Comparison of ENCODE assay signal across 12 cellular contexts in the genomic region with DNA sequence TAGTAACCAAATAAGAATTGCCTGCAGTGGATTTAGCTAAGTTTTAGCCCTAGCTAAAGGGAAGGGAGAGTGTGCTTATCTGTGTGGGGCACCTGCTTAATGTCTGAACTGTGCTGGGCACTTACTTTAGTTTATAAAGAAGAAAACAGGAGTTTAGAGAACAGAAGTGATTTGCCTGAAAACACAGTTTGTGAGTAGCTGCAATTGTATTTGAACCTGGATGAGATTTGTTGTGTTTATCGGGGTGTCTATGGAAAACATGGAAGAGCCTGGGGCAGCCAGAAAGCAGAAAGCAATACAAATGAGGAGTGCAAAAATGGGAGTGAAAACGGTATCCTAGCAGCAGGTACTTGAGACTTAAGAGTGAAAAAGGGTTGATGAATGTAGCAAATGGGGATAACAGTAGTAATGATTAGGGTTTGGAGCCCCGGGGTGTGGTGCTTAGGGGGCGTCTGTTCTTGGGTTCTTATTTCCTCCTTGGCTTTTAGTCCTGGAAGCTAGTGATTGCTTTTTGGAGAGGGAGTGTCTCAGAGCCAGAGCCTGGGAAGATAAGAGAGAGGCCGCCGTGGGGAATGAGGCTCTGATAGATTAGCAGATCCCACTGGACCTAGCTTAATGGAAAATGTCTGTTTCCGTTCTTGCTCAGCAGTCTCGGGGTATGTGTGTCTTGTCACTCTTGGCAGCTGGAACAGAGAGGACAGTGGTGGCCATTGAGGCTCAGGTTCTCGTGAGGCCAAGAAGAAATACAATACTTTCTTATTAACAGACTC. TPM values are rescaled to one million over a fixed set of nuclear protein-coding genes. Genes with fewer than 3 reads are reported as not detected.
A peak's percentile ranks its signal among the peaks of the same experiment; 100 is the strongest.
DNase-seq lines count a peak whose midpoint lies in the region; ATAC-seq and TF ChIP-seq lines count a peak whose summit lies in the region.
"Had no signal": no experiment of that assay in that cellular context is flagged by ENCODE, and none has a peak within 500 bp of the region (broad histone marks: within the 10 kb centered on the region; RNA-seq: fewer than 3 reads in every experiment).

No MANE protein-coding gene starts in this region.

- H3K36me3 ChIP-seq in IMR-90 (ENCODE audit: control insufficient read depth, insufficient read depth, low read length), result peaks cover 2% of the 10 kb centered on the region; the same call in 1 of the 2 replicates
- peaks cover 13% of the 10 kb centered on the region; the same call in 1 of the 2 replicates for H3K36me3 ChIP-seq in GM23248 (ENCODE audit: low read depth)
- H3K36me3 ChIP-seq: pancreas had no signal

- no peaks in the 10 kb centered on the region for H3K9me2 ChIP-seq in GM23248 (ENCODE audit: insufficient read depth)

- H2AK5ac ChIP-seq in IMR-90 (ENCODE audit: low read depth, low read length), result no peak overlapping the region

- H3K4me1 ChIP-seq in IMR-90 (ENCODE audit: control insufficient read depth, insufficient read depth, low read length) (peaks cover 3% of the 10 kb centered on the region), GM23248 (ENCODE audit: insufficient read depth) (peaks cover 36% of the 10 kb centered on the region)

- no peak overlapping the region for H3K4ac ChIP-seq in IMR-90 (ENCODE audit: low read depth, low read length)

- peaks cover 98% of the 10 kb centered on the region for H3K79me2 ChIP-seq in GM23248 (ENCODE audit: insufficient read depth)

- peaks cover 54% of the 10 kb centered on the region for H3K4me1 Mint-ChIP-seq in T-helper 17 cell

- CTCF ChIA-PET in IMR-90 (lab: Yijun Ruan, JAX), result interaction anchor here (0.7 to 2.1 kb wide), 2 partner anchors 8 to 85 kb away, joined by 3 to 6 read pairs; no protein-coding TSS in a partner anchor

- H3K27ac ChIP-seq in IMR-90 (ENCODE audit: insufficient read depth, low read length), result no peak overlapping the region
- no peak overlapping the region for H3K27ac ChIP-seq in GM23248
- H3K27ac ChIP-seq: pancreas had no signal

- H4K91ac ChIP-seq in IMR-90 (ENCODE audit: insufficient read depth, low read depth, low read length), result no peak overlapping the region

- no peak overlapping the region for H4K5ac ChIP-seq in IMR-90 (ENCODE audit: low read depth, low read length)

- no peak overlapping the region for H2AK9ac ChIP-seq in IMR-90 (replicated peaks; ENCODE audit: low read depth, low read length, poor library complexity)

- no peak overlapping the region for H3K4me2 ChIP-seq in IMR-90 (ENCODE audit: low read depth, low read length)
- H3K4me2 ChIP-seq in GM23248 (ENCODE audit: unreplicated experiment), result no peak overlapping the region

- H3K9me3 ChIP-seq in IMR-90 (ENCODE audit: control insufficient read depth, insufficient read depth, low read length) (no peaks in the 10 kb centered on the region), T-helper 17 cell (ENCODE audit: control insufficient read depth, low read length, poor library complexity, severe bottlenecking) (no peaks in the 10 kb centered on the region), GM23248 (ENCODE audit: low read depth) (no peaks in the 10 kb centered on the region)
- H3K9me3 ChIP-seq: pancreas had no signal

- H2BK5ac ChIP-seq in IMR-90 (ENCODE audit: low read depth, low read length, poor library complexity, severe bottlenecking), result no peak overlapping the region

- 67% methylated on average over 5 of the region's 9 CpGs; no CpG with 5 or more reads in 1 of the 2 experiments for WGBS in IMR-90 (ENCODE audit: extremely low coverage in 2 of 2, insufficient read length in 1 of 2), 2 experiments
- 58 to 59% methylated on average over 9 of the region's 9 CpGs for WGBS in GM23248 (ENCODE audit: low coverage in 1 of 2, low lambda C conversion rate in 2 of 2, missing lambda C conversion rate in 2 of 2), 2 experiments

- TF ChIP-seq POLR2A in IMR-90 (IDR thresholded peaks at IDR 0.05; ENCODE audit: low read depth, low read length), result no peak

- H2BK15ac ChIP-seq in IMR-90 (ENCODE audit: low read depth, low read length), result no peak overlapping the region

- no peak for TF ChIP-seq CTCF in IMR-90 (conservative IDR thresholded peaks at IDR 0.05; ENCODE audit: low read depth, low read length)

- H2AFZ ChIP-seq in IMR-90 (replicated peaks; ENCODE audit: low read length, poor library complexity) (no peak overlapping the region), GM23248 (no peak overlapping the region)

- intact Hi-C loops in IMR-90 (cut with micrococcal nuclease), result no loop called here
- intact Hi-C loops in Right ventricle myocardium superior (cut with DNase I), result no loop called here
- intact Hi-C loops in posterior vena cava (cut with DNase I), result no loop called here

- peaks cover 9% of the 10 kb centered on the region; the same call in 1 of the 2 replicates for H3F3A ChIP-seq in GM23248 (ENCODE audit: insufficient read depth)

- no peak for DNase-seq in IMR-90
- no peak for DNase-seq in T-helper 17 cell
- peak; percentile 48 for DNase-seq in Right ventricle myocardium superior
- DNase-seq in posterior vena cava (ENCODE audit: low spot score), result peak; percentile 72
- no peak for DNase-seq in AG08395 (ENCODE audit: low spot score)
- no peak for DNase-seq in NCI-H2171 (lab: John Stamatoyannopoulos, UW)
- DNase-seq in GM23248, result no peak
- DNase-seq: activated CD8-positive, alpha-beta memory T cell treated with anti-CD3 and anti-CD28 coated beads for 24 hours; NCI-H1436 treated with DMSO at 0.1 percent for 48 hours; pancreas; stimulated activated CD4-positive, alpha-beta T cell treated with anti-CD3 and anti-CD28 coated beads, Interleukin-4, amount 100 ng/mL, for 24 hours had no signal

- H3K27ac Mint-ChIP-seq in T-helper 17 cell, result peak overlapping the region; percentile 45

- no peak overlapping the region for H2BK20ac ChIP-seq in IMR-90 (ENCODE audit: low read depth, low read length)

- dilution Hi-C loops in IMR-90 (cut with HindIII; ENCODE audit: low sequenced_read_pairs, unreplicated experiment), result no loop called here

- H3K4me3 Mint-ChIP-seq in T-helper 17 cell, result peak overlapping the region; percentile 43
- H3K4me3 Mint-ChIP-seq: stimulated activated naive CD8-positive, alpha-beta T cell treated with anti-CD3 and anti-CD28 coated beads, Interleukin-15, Interleukin-2, amounts not matched to agents 100 ng/mL and 50 ng/mL, for 24 hours had no signal

- no peak overlapping the region for H3K56ac ChIP-seq in IMR-90 (ENCODE audit: extremely low read depth, insufficient read depth, low read length)

- no peaks in the 10 kb centered on the region for H3K27me3 Mint-ChIP-seq in T-helper 17 cell
- H3K27me3 Mint-ChIP-seq: stimulated activated naive CD8-positive, alpha-beta T cell treated with anti-CD3 and anti-CD28 coated beads, Interleukin-15, Interleukin-2, amounts not matched to agents 100 ng/mL and 50 ng/mL, for 24 hours had no signal

- TF ChIP-seq RAD21 in IMR-90 (IDR thresholded peaks at IDR 0.05; ENCODE audit: low read length), result no peak

- in situ Hi-C loops in IMR-90 (cut with MboI; ENCODE audit: low sequenced_read_pairs) (no loop called here), GM23248 (cut with MboI) (no loop called here)

- H4K20me1 ChIP-seq in IMR-90 (ENCODE audit: insufficient read depth, low read length) (peaks cover 79% of the 10 kb centered on the region), GM23248 (ENCODE audit: insufficient read depth) (peaks cover 16% of the 10 kb centered on the region)

- peak overlapping the region; percentile 49; the same call in 1 of the 2 replicates for H3K23ac ChIP-seq in IMR-90 (ENCODE audit: low read depth, low read length)

- H3K4me3 ChIP-seq in IMR-90 (ENCODE audit: insufficient read depth, low read depth, low read length), result no peak overlapping the region
- H3K4me3 ChIP-seq in GM23248, result no peak overlapping the region
- H3K4me3 ChIP-seq: pancreas had no signal

- no TSS peak for BruUV-seq in IMR-90 (replicated peaks; lab: Mats Ljungman, UMichigan)

- H3K36me3 Mint-ChIP-seq in T-helper 17 cell (ENCODE audit: low read depth), result peaks cover 11% of the 10 kb centered on the region

- POLR2A ChIA-PET in IMR-90 (lab: Charles Lee; ENCODE audit: unreplicated experiment), result no interaction called here

- no peak overlapping the region for H3K14ac ChIP-seq in IMR-90 (replicated peaks; ENCODE audit: low read depth, low read length)

- H3K9me1 ChIP-seq in IMR-90 (ENCODE audit: insufficient read depth, low read length), result peaks cover 13% of the 10 kb centered on the region

- H3K79me1 ChIP-seq in IMR-90 (ENCODE audit: low read depth in 1 of 2, low read length in 2 of 2), result peaks cover 12 to 78% of the 10 kb centered on the region in 2 experiments

- no peak overlapping the region for H2BK120ac ChIP-seq in IMR-90 (ENCODE audit: low read depth, low read length)

- H3K27me3 ChIP-seq in IMR-90 (ENCODE audit: control insufficient read depth, insufficient read depth, low read length) (no peaks in the 10 kb centered on the region), GM23248 (replicated peaks; ENCODE audit: insufficient read depth) (no peaks in the 10 kb centered on the region)
- H3K27me3 ChIP-seq: pancreas had no signal

- no peak overlapping the region for H4K8ac ChIP-seq in IMR-90 (ENCODE audit: low read depth in 2 of 2, low read length in 2 of 2)

- no peak overlapping the region for H3K18ac ChIP-seq in IMR-90 (ENCODE audit: low read depth, low read length)

- H3K9ac ChIP-seq in IMR-90 (ENCODE audit: low read depth, low read length) (no peak overlapping the region), GM23248 (no peak overlapping the region)

- no peak for ATAC-seq in IMR-90 (ENCODE audit: low read depth)
- no peak for ATAC-seq in T-helper 17 cell
- peak; percentile 65 for ATAC-seq in Right ventricle myocardium superior (ENCODE audit: poor library complexity)

RNA-seq across cellular contexts. Expression of a gene that starts 5.6 kb away (rescaled TPM):
- total RNA-seq in IMR-90 (2012; rRNA removed), result 10.6 and 14.7 TPM in 2 replicates
- 52.4 and 59.6 TPM in 2 replicates for polyA plus RNA-seq in IMR-90 (2012; rRNA removed)
- polyA plus RNA-seq in IMR-90 (2012; cell fraction: cytosol; rRNA removed), result 40.8 and 89.5 TPM in 2 replicates
- polyA plus RNA-seq in IMR-90 (2012; cell fraction: nucleus; rRNA removed; ENCODE audit: low replicate concordance), result 36.4 and 48.1 TPM in 2 replicates
- 10 to 100 TPM; 51.0 to 82.4 TPM for total RNA-seq in T-helper 17 cell
- total RNA-seq in Right ventricle myocardium superior, result 39.4 TPM
- total RNA-seq in posterior vena cava, result 10 to 100 TPM; 44.3 to 48.6 TPM
- total RNA-seq in GM23248 (2014; rRNA removed; shearing (Covaris generic)), result 32.4 and 43.6 TPM in 2 replicates
- 57.0 and 62.4 TPM in 2 replicates for polyA plus RNA-seq in GM23248 (2016; fragmentation: Nextera tagmentation; extraction: Ambion mirVana)

RNA-seq across cellular contexts. Expression of a gene that starts 21.4 kb away (rescaled TPM):
- total RNA-seq in IMR-90 (2012; rRNA removed) (94.6 and 145 TPM in 2 replicates), T-helper 17 cell (100 to 1,000 TPM in 1 of 2 donors, 10 to 100 TPM in 1; 75.3 to 100 TPM), Right ventricle myocardium superior (185 TPM), posterior vena cava (100 to 1,000 TPM; 101 to 126 TPM)
- polyA plus RNA-seq in IMR-90 (2012; rRNA removed) (102 and 123 TPM in 2 replicates), GM23248 (2016; fragmentation: Nextera tagmentation; extraction: Ambion mirVana) (95.4 and 131 TPM in 2 replicates)
- polyA plus RNA-seq in IMR-90 (2012; cell fraction: cytosol; rRNA removed), result 53.9 and 99.5 TPM in 2 replicates
- 55.8 and 80.7 TPM in 2 replicates for polyA plus RNA-seq in IMR-90 (2012; cell fraction: nucleus; rRNA removed; ENCODE audit: low replicate concordance)
- 184 and 185 TPM in 2 replicates for total RNA-seq in GM23248 (2014; rRNA removed; shearing (Covaris generic))

RNA-seq across cellular contexts. Expression of a gene that starts 32.0 kb away (rescaled TPM):
- total RNA-seq in IMR-90 (2012; rRNA removed) (65.3 and 68.8 TPM in 2 replicates), T-helper 17 cell (10 to 100 TPM; 18.7 to 25.1 TPM), Right ventricle myocardium superior (99.8 TPM), posterior vena cava (10 to 100 TPM; 60.5 to 63.7 TPM)
- polyA plus RNA-seq in IMR-90 (2012; rRNA removed) (94.9 and 99.5 TPM in 2 replicates), GM23248 (2016; fragmentation: Nextera tagmentation; extraction: Ambion mirVana) (91.4 and 93.7 TPM in 2 replicates)
- 81.9 and 119 TPM in 2 replicates for polyA plus RNA-seq in IMR-90 (2012; cell fraction: cytosol; rRNA removed)
- polyA plus RNA-seq in IMR-90 (2012; cell fraction: nucleus; rRNA removed; ENCODE audit: low replicate concordance), result 30.0 and 38.2 TPM in 2 replicates
- total RNA-seq in GM23248 (2014; rRNA removed; shearing (Covaris generic)), result 49.2 and 55.7 TPM in 2 replicates

RNA-seq across cellular contexts. Expression of a gene that starts 43.7 kb away (rescaled TPM):
- 0.28 TPM in 1 of 2 replicates, not detected in the other for total RNA-seq in IMR-90 (2012; rRNA removed)
- 0.23 TPM in 1 of 2 replicates, not detected in the other for polyA plus RNA-seq in IMR-90 (2012; rRNA removed)
- polyA plus RNA-seq in IMR-90 (2012; cell fraction: cytosol; rRNA removed), result 0.14 TPM in 1 of 2 replicates, not detected in the other
- 0.45 and 1.4 TPM in 2 replicates for polyA plus RNA-seq in IMR-90 (2012; cell fraction: nucleus; rRNA removed; ENCODE audit: low replicate concordance)
- total RNA-seq in T-helper 17 cell, result 100 to 1,000 TPM; 129 to 137 TPM
- 1.1 TPM for total RNA-seq in Right ventricle myocardium superior
- 1 to 10 TPM; 3.2 to 3.4 TPM for total RNA-seq in posterior vena cava
- total RNA-seq in GM23248 (2014; rRNA removed; shearing (Covaris generic)), result not detected in 2 replicates
- 0.43 and 0.96 TPM in 2 replicates for polyA plus RNA-seq in GM23248 (2016; fragmentation: Nextera tagmentation; extraction: Ambion mirVana)

RNA-seq across cellular contexts. Expression of a gene that starts 44.3 kb away (rescaled TPM):
- total RNA-seq in IMR-90 (2012; rRNA removed), result 13.6 and 17.0 TPM in 2 replicates
- polyA plus RNA-seq in IMR-90 (2012; rRNA removed), result 27.2 and 27.3 TPM in 2 replicates
- polyA plus RNA-seq in IMR-90 (2012; cell fraction: cytosol; rRNA removed), result 11.1 and 15.5 TPM in 2 replicates
- 9.0 and 15.3 TPM in 2 replicates for polyA plus RNA-seq in IMR-90 (2012; cell fraction: nucleus; rRNA removed; ENCODE audit: low replicate concordance)
- 10 to 100 TPM; 41.4 to 54.2 TPM for total RNA-seq in T-helper 17 cell
- total RNA-seq in Right ventricle myocardium superior, result 12.3 TPM
- total RNA-seq in posterior vena cava, result 10 to 100 TPM; 17.3 to 20.3 TPM
- total RNA-seq in GM23248 (2014; rRNA removed; shearing (Covaris generic)), result 10.4 TPM in 2 replicates
- 17.8 and 21.5 TPM in 2 replicates for polyA plus RNA-seq in GM23248 (2016; fragmentation: Nextera tagmentation; extraction: Ambion mirVana)

Comparison
In these comparisons a context has a peak if more than half of its experiments do, and no peak if none do; other contexts are left out.
1. DNase-seq: peak in Right ventricle myocardium superior (single experiment) and posterior vena cava (single experiment); none in IMR-90 (single experiment), T-helper 17 cell (0 of 3), AG08395 (single experiment), NCI-H2171 (single experiment) and GM23248 (single experiment).